Comparison of ENCODE assay signal across 9 cellular contexts in the genomic region with DNA sequence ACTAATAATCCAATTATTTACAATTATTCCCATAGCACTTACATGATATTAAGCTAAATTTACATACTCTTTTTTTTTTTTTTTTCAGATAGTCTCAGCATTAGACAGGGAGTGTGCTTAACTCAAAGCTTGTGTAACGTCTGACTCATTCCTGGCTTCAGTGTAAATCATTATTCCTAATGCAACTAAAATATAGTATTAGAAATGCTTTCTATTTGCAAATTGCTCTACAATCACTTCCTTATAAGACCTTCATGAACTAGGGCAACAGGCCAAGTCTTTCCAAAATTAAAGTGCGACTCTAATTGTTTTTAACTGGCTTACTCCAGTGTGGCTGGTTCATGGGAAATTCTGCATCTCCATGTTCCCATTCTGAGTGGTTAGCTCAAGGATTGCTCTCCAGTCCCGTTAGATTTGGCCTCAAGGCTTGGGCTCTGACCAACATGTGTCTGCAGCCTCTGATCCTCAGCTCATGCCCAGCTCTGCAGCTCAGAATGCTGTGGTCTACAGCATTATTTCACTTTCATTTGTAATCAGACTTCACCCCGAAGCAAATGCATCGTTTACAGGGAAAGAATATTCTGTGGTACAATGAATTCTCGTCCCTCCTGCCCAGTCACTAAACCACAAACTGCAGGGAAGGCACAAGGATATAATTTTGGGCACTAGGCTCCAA.
DNase-seq lines count a peak whose midpoint lies in the region; ATAC-seq, FAIRE-seq and TF ChIP-seq lines count a peak whose summit lies in the region.
"Had no signal": no experiment of that assay in that cellular context is flagged by ENCODE, and none has a peak within 500 bp of the region (broad histone marks: within the 10 kb centered on the region; RNA-seq: fewer than 3 reads in every experiment).

No MANE protein-coding gene starts in this region.

- H3K27me3 ChIP-seq in small intestine (ENCODE audit: control insufficient read depth in 2 of 2, insufficient read depth in 2 of 2, low read length in 2 of 2): no peaks in the 10 kb centered on the region

- H3K4me3 ChIP-seq in fibroblast of villous mesenchyme (ENCODE audit: low read depth, low read length) (peak overlapping the region; percentile 26), small intestine (ENCODE audit: low read depth in 1 of 2, low read length in 2 of 2) (no peak overlapping the region)

- H3K4me1 ChIP-seq in small intestine (ENCODE audit: control insufficient read depth in 2 of 2, insufficient read depth in 1 of 2, low read depth in 1 of 2, low read length in 1 of 2): no peaks in the 10 kb centered on the region
- H3K4me1 ChIP-seq: parathyroid adenoma had no signal

- peak overlapping the region in 1 of 2 donors; percentile 45 for H3K27ac ChIP-seq in small intestine (ENCODE audit: low read depth in 1 of 2, low read length in 1 of 2)
- H3K27ac ChIP-seq: parathyroid adenoma had no signal

- 41 to 51% (median 46%) methylated on average over 6 of the region's 6 CpGs for WGBS in small intestine, 3 donors

- no peak for TF ChIP-seq CTCF in fibroblast of villous mesenchyme (IDR thresholded peaks at IDR 0.05; ENCODE audit: insufficient read depth, low read depth, low read length)

- H3K36me3 ChIP-seq in small intestine (ENCODE audit: control insufficient read depth in 2 of 2, insufficient read depth in 2 of 2, low read length in 2 of 2): no peaks in the 10 kb centered on the region

- FAIRE-seq in HTR-8/SVneo (lab: Jason Lieb, UNC): peak; percentile 31
- no peak for FAIRE-seq in small intestine (lab: Jason Lieb, UNC)

- peak; percentile 37 for DNase-seq in Ammon's horn (ENCODE audit: low spot score)
- no peak for DNase-seq in HTR-8/SVneo (ENCODE audit: insufficient read length, low spot score)
- peak; percentile 88 for DNase-seq in fibroblast of villous mesenchyme (ENCODE audit: low read depth)
- no peak for DNase-seq in NCI-H146 (lab: John Stamatoyannopoulos, UW)
- DNase-seq in COLO668 (lab: John Stamatoyannopoulos, UW; ENCODE audit: unreplicated experiment): no peak
- no peak for DNase-seq in small intestine
- no peak for DNase-seq in stimulated activated CD4-positive, alpha-beta T cell treated with anti-CD3 and anti-CD28 coated beads, Interleukin-12 subunit alpha, Interleukin-12 subunit beta, amount 100 ng/mL, for 4 hours

- peak; percentile 81 for ATAC-seq in GM21447 (IDR thresholded peaks at IDR 0.05; ENCODE audit: unreplicated experiment)

- no peaks in the 10 kb centered on the region for H3K9me3 ChIP-seq in small intestine (ENCODE audit: control insufficient read depth, low read depth)

Comparison
In these comparisons a context has a peak if more than half of its experiments do, and no peak if none do; other contexts are left out.
1. DNase-seq: peak in Ammon's horn (single experiment) and fibroblast of villous mesenchyme (single experiment); none in HTR-8/SVneo (single experiment), NCI-H146 (single experiment), COLO668 (single experiment), small intestine (single experiment) and stimulated activated CD4-positive, alpha-beta T cell treated with anti-CD3 and anti-CD28 coated beads, Interleukin-12 subunit alpha, Interleukin-12 subunit beta, amount 100 ng/mL, for 4 hours (single experiment).